In the genomic region with DNA sequence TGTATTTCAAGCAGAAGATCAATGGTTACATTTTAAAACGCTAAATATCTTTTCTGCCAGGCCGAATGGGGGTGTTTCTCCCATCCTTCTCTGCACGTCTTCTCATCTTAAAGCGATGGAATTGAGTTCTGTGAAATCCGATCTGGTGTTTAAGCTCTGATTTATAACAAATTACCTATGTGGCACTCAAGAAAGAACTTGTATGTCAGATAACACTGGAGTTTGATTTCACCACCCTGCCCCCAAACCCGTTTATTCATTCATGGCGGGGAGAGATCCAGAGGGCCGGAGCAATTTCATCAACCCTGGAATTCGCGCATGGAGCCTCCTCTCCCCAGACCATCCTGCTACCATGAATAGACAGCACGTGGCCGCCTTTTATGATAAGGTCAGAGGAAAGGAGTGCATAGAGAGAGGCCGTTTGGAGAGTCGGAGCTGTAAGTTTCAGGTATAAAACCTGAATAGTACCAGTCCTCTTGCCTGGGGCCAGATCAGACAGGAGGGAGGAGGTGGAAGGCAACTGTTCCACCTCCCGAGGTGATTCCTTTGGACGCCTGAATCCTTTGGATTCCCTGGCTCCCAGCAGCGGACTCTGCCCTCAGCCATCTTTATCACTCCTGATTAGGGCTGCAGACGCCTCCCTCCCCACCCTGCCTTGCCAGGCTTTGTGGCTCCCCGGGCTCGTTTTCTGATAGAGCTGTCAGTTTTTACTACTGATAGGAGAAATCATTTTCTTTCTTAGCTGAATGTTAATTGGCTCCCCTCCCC, we compare ENCODE assay signal across 1 cellular context.
TF ChIP-seq lines count a peak whose summit lies in the region.

No MANE protein-coding gene starts in this region.

TF ChIP-seq in H1, 55 proteins besides CTCF, POLR2A, EP300 and RAD21:
- TF ChIP-seq, protein P1, sequence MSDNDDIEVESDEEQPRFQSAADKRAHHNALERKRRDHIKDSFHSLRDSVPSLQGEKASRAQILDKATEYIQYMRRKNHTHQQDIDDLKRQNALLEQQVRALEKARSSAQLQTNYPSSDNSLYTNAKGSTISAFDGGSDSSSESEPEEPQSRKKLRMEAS (IDR thresholded peaks at IDR 0.05) = peak; percentile 64; the same call in 1 of the 2 replicates
- TF ChIP-seq POU5F1 (IDR thresholded peaks at IDR 0.05; ENCODE audit: low read depth, low read length) = no peak
- TF ChIP-seq CBX5 (IDR thresholded peaks at IDR 0.05; ENCODE audit: low read depth, low read length) = no peak
- no peak for TF ChIP-seq SAP30 (IDR thresholded peaks at IDR 0.05; ENCODE audit: insufficient read depth, insufficient replicate concordance, low read length)
- peak; percentile 17; the same call in 1 of the 2 replicates for TF ChIP-seq YY1 (IDR thresholded peaks at IDR 0.05; ENCODE audit: low read depth, low read length)
- no peak for TF ChIP-seq BRCA1 (IDR thresholded peaks at IDR 0.05; ENCODE audit: low read depth, low read length)
- TF ChIP-seq, protein P2, sequence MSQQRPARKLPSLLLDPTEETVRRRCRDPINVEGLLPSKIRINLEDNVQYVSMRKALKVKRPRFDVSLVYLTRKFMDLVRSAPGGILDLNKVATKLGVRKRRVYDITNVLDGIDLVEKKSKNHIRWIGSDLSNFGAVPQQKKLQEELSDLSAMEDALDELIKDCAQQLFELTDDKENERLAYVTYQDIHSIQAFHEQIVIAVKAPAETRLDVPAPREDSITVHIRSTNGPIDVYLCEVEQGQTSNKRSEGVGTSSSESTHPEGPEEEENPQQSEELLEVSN (IDR thresholded peaks at IDR 0.05) = peak; percentile 17; the same call in 1 of the 2 replicates
- TF ChIP-seq SP1 (IDR thresholded peaks at IDR 0.05; ENCODE audit: low read depth, low read length) = no peak
- TF ChIP-seq TAF7 (optimal IDR thresholded peaks at IDR 0.05; ENCODE audit: borderline replicate concordance, low read depth, low read length) = no peak
- TF ChIP-seq HDAC6 (IDR thresholded peaks at IDR 0.05; ENCODE audit: low read depth, low read length) = no peak
- TF ChIP-seq KDM1A (IDR thresholded peaks at IDR 0.05; ENCODE audit: borderline replicate concordance, low read length) = no peak
